ENCODE assay signal across 1 cellular context in genomic region chr2:165238295-165238694, GRCh38.
TF ChIP-seq lines count a peak whose summit lies in the region.

No MANE protein-coding gene starts in this region.

TF ChIP-seq in HepG2, 621 proteins besides CTCF, POLR2A, EP300 and RAD21 (continued from another document and continues in another):
- TF ChIP-seq NCOA2 (CRISPR knock-in tag; IDR thresholded peaks at IDR 0.05): no peak
- no peak for TF ChIP-seq GRHL1 (CRISPR knock-in tag; conservative IDR thresholded peaks at IDR 0.05)
- TF ChIP-seq ZNF362 (CRISPR knock-in tag; IDR thresholded peaks at IDR 0.05; ENCODE audit: borderline replicate concordance): no peak
- peak; percentile 59 to 98 for TF ChIP-seq REST (IDR thresholded peaks at IDR 0.05; ENCODE audit: borderline replicate concordance in 1 of 2, low read depth in 1 of 2, low read length in 2 of 2)
- TF ChIP-seq ZNF678 (CRISPR knock-in tag; IDR thresholded peaks at IDR 0.05): no peak
- TF ChIP-seq FOXO1 (CRISPR knock-in tag; IDR thresholded peaks at IDR 0.05): no peak
- no peak for TF ChIP-seq PRMT3 (CRISPR knock-in tag; IDR thresholded peaks at IDR 0.05; ENCODE audit: borderline replicate concordance, low read depth)
- TF ChIP-seq EHMT2 (IDR thresholded peaks at IDR 0.05; ENCODE audit: borderline replicate concordance, low read depth, low read length): peak; percentile 91
- no peak for TF ChIP-seq ZMAT5 (CRISPR knock-in tag; IDR thresholded peaks at IDR 0.05; ENCODE audit: borderline replicate concordance, low read depth)
- no peak for TF ChIP-seq CERS6 (CRISPR knock-in tag; IDR thresholded peaks at IDR 0.05)
- no peak for TF ChIP-seq FIP1L1 (IDR thresholded peaks at IDR 0.05; ENCODE audit: borderline replicate concordance, insufficient read depth, low read depth, low read length)
- no peak for TF ChIP-seq ZNF792 (CRISPR knock-in tag; IDR thresholded peaks at IDR 0.05)
- no peak for TF ChIP-seq ZNF713 (CRISPR knock-in tag; IDR thresholded peaks at IDR 0.05)
- TF ChIP-seq TFDP1 (CRISPR knock-in tag; IDR thresholded peaks at IDR 0.05; ENCODE audit: borderline replicate concordance): no peak
- no peak for TF ChIP-seq PHB2 (IDR thresholded peaks at IDR 0.05; ENCODE audit: partially characterized antibody)
- TF ChIP-seq ZNF33A (CRISPR knock-in tag; IDR thresholded peaks at IDR 0.05; ENCODE audit: borderline replicate concordance): no peak
- no peak for TF ChIP-seq ZNF354B (CRISPR knock-in tag; IDR thresholded peaks at IDR 0.05)
- no peak for TF ChIP-seq PBX2 (CRISPR knock-in tag; IDR thresholded peaks at IDR 0.05)
- no peak for TF ChIP-seq ZNF569 (CRISPR knock-in tag; IDR thresholded peaks at IDR 0.05; ENCODE audit: borderline replicate concordance)
- no peak for TF ChIP-seq GZF1 (CRISPR knock-in tag; IDR thresholded peaks at IDR 0.05)
- no peak for TF ChIP-seq ZNF3 (CRISPR knock-in tag; IDR thresholded peaks at IDR 0.05)
- TF ChIP-seq IRF9 (CRISPR knock-in tag; IDR thresholded peaks at IDR 0.05; ENCODE audit: borderline replicate concordance): no peak
- 0 out of 2 replicates have a peak, but pooled peaks have one; percentile 35 for TF ChIP-seq ZSCAN9 (CRISPR knock-in tag; IDR thresholded peaks at IDR 0.05; ENCODE audit: borderline replicate concordance)
- TF ChIP-seq SMYD3 (CRISPR knock-in tag; IDR thresholded peaks at IDR 0.05): no peak
- no peak for TF ChIP-seq PHF21A (CRISPR knock-in tag; IDR thresholded peaks at IDR 0.05)
- TF ChIP-seq ZNF24 (IDR thresholded peaks at IDR 0.05): no peak
- no peak for TF ChIP-seq IKZF1 (IDR thresholded peaks at IDR 0.05)
- TF ChIP-seq TMF1 (CRISPR knock-in tag; IDR thresholded peaks at IDR 0.05; ENCODE audit: low read depth): no peak
- no peak for TF ChIP-seq RBM22 (optimal IDR thresholded peaks at IDR 0.05; ENCODE audit: low read length)
- no peak for TF ChIP-seq ZNF317 (CRISPR knock-in tag; IDR thresholded peaks at IDR 0.05)
- no peak for TF ChIP-seq ZNF546 (CRISPR knock-in tag; conservative IDR thresholded peaks at IDR 0.05)
- TF ChIP-seq MAX (IDR thresholded peaks at IDR 0.05): no peak
- no peak for TF ChIP-seq HOXA9 (CRISPR knock-in tag; IDR thresholded peaks at IDR 0.05; ENCODE audit: borderline replicate concordance)
- TF ChIP-seq YY1 (IDR thresholded peaks at IDR 0.05; ENCODE audit: insufficient read depth, insufficient replicate concordance, low read depth, low read length): no peak
- TF ChIP-seq ZNF740 (CRISPR knock-in tag; IDR thresholded peaks at IDR 0.05): no peak
- TF ChIP-seq MZF1 (CRISPR knock-in tag; IDR thresholded peaks at IDR 0.05; ENCODE audit: borderline replicate concordance): no peak
- TF ChIP-seq ZNF883 (CRISPR knock-in tag; IDR thresholded peaks at IDR 0.05; ENCODE audit: not compliant biosample characterization): no peak
- TF ChIP-seq TFE3 (CRISPR knock-in tag; IDR thresholded peaks at IDR 0.05): peak; percentile 44; the same call in 1 of the 2 replicates
- TF ChIP-seq ZBTB7B (CRISPR knock-in tag; IDR thresholded peaks at IDR 0.05): no peak
- TF ChIP-seq SYNCRIP (IDR thresholded peaks at IDR 0.05; ENCODE audit: insufficient read depth, low read depth, low read length): no peak
- no peak for TF ChIP-seq MAZ (IDR thresholded peaks at IDR 0.05; ENCODE audit: borderline replicate concordance, low read depth, low read length)
- no peak for TF ChIP-seq MAZ (CRISPR knock-in tag; IDR thresholded peaks at IDR 0.05; ENCODE audit: low read depth)
- no peak for TF ChIP-seq SSRP1 (CRISPR knock-in tag; IDR thresholded peaks at IDR 0.05)
- TF ChIP-seq ZNF180 (CRISPR knock-in tag; IDR thresholded peaks at IDR 0.05; ENCODE audit: borderline replicate concordance, low read depth): no peak
- TF ChIP-seq SIX4 (CRISPR knock-in tag; IDR thresholded peaks at IDR 0.05): no peak
- no peak for TF ChIP-seq SP5 (CRISPR knock-in tag; IDR thresholded peaks at IDR 0.05; ENCODE audit: borderline replicate concordance, low read depth)
- no peak for TF ChIP-seq RCOR2 (CRISPR knock-in tag; IDR thresholded peaks at IDR 0.05)
- no peak for TF ChIP-seq ZNF788 (CRISPR knock-in tag; IDR thresholded peaks at IDR 0.05; ENCODE audit: borderline replicate concordance)
- TF ChIP-seq RBM39 (IDR thresholded peaks at IDR 0.05; ENCODE audit: low read depth, low read length, poor library complexity, severe bottlenecking): no peak
- TF ChIP-seq ZSCAN12 (CRISPR knock-in tag; IDR thresholded peaks at IDR 0.05): peak; percentile 54; the same call in 1 of the 2 replicates
- TF ChIP-seq ZNF737 (CRISPR knock-in tag; IDR thresholded peaks at IDR 0.05; ENCODE audit: borderline replicate concordance): no peak
- no peak for TF ChIP-seq ZNF644 (CRISPR knock-in tag; IDR thresholded peaks at IDR 0.05; ENCODE audit: low read depth)
- no peak for TF ChIP-seq DPF2 (CRISPR knock-in tag; IDR thresholded peaks at IDR 0.05; ENCODE audit: borderline replicate concordance, low read depth)
- no peak for TF ChIP-seq ZNF432 (CRISPR knock-in tag; IDR thresholded peaks at IDR 0.05; ENCODE audit: borderline replicate concordance)
- no peak for TF ChIP-seq ZNF850 (CRISPR knock-in tag; conservative IDR thresholded peaks at IDR 0.05)
- TF ChIP-seq ZNF503 (CRISPR knock-in tag; IDR thresholded peaks at IDR 0.05): no peak
